ENCODE assay signal across 27 cellular contexts in the genomic region with DNA sequence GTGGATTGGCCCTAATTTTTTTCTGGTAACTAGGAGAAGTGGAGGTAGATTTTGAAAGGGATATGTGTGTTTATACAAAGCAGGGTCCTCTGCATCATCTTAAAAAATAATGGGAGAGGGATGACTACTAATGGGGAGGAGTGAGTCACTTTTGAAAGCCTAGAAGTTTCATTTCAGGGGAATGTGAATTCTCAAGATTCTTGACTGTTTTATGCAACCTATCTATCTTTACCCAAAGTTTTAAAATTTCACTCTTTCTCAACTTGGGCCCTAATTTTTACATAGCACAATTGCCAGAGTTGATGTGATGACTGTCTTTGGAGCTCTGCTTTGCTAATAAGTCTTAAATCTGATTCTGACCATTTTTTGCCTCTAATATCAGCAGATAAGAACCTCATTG.
A peak's percentile ranks its signal among the peaks of the same experiment; 100 is the strongest.
DNase-seq lines count a peak whose midpoint lies in the region; ATAC-seq and TF ChIP-seq lines count a peak whose summit lies in the region.
"Had no signal": no experiment of that assay in that cellular context is flagged by ENCODE, and none has a peak within 500 bp of the region (broad histone marks: within the 10 kb centered on the region; RNA-seq: fewer than 3 reads in every experiment).

No MANE protein-coding gene starts in this region.

- no peaks in the 10 kb centered on the region for H3K4me1 Mint-ChIP-seq in glutamatergic neuron (ENCODE audit: low read depth, unreplicated experiment)
- H3K4me1 Mint-ChIP-seq: activated CD4-positive, alpha-beta T cell treated with anti-CD3 and anti-CD28 coated beads for 36 hours; CD4-positive, alpha-beta memory T cell; endodermal cell; immature natural killer cell; nephron; T-helper 17 cell had no signal

- no peaks in the 10 kb centered on the region for H3K79me2 ChIP-seq in osteoblast (ENCODE audit: insufficient read depth, low read length)
- no peaks in the 10 kb centered on the region for H3K79me2 ChIP-seq in mammary epithelial cell (ENCODE audit: insufficient read depth, low read length)

- H3K36me3 Mint-ChIP-seq in glutamatergic neuron (ENCODE audit: unreplicated experiment): no peaks in the 10 kb centered on the region
- H3K36me3 Mint-ChIP-seq: CD4-positive, alpha-beta memory T cell had no signal

- DNase-seq in GM04504 (ENCODE audit: low read depth) (peak; percentile 8), RWPE2 (ENCODE audit: low spot score) (no peak), fibroblast of gingiva (ENCODE audit: low read depth) (peak; percentile 1), osteoblast (ENCODE audit: insufficient read length, low spot score, missing footprints) (no peak), NCI-H1092 treated with DMSO at 0.1 percent for 48 hours (lab: John Stamatoyannopoulos, UW) (no peak), glutamatergic neuron (no peak), mammary epithelial cell (no peak)
- DNase-seq: activated CD4-positive, alpha-beta T cell treated with anti-CD3 and anti-CD28 coated beads for 36 hours; activated T-cell treated with anti-CD3 and anti-CD28 coated beads, Interleukin-2, amount 50 U/mL, for 24 hours; CD4-positive, alpha-beta memory T cell; endodermal cell; immature natural killer cell; left ventricle myocardium superior; midbrain; NCI-H1694 treated with DMSO at 0.1 percent for 48 hours; NCI-H2171; NCI-H524 treated with DMSO at 0.1 percent for 48 hours; ovary; right cardiac atrium; stimulated activated CD4-positive, alpha-beta T cell treated with anti-CD3 and anti-CD28 coated beads, Interleukin-12 subunit alpha, Interleukin-12 subunit beta, amount 100 ng/mL, for 4 hours; stimulated activated naive CD8-positive, alpha-beta T cell treated with anti-CD3 and anti-CD28 coated beads, Interleukin-15, Interleukin-2, amounts not matched to agents 100 U/mL and 50 U/mL, for 24 hours; T-helper 17 cell had no signal

- H2AFZ ChIP-seq in osteoblast (ENCODE audit: low read length) (no peak overlapping the region), mammary epithelial cell (ENCODE audit: low read depth, low read length) (no peak overlapping the region)
- H2AFZ ChIP-seq: GM23338 had no signal

- H3K27me3 ChIP-seq in RWPE2 (ENCODE audit: insufficient read depth, poor library complexity, severe bottlenecking) (no peaks in the 10 kb centered on the region), osteoblast (ENCODE audit: insufficient read depth, low read length) (no peaks in the 10 kb centered on the region), mammary epithelial cell (ENCODE audit: insufficient read depth, low read length) (no peaks in the 10 kb centered on the region)
- H3K27me3 ChIP-seq: cardiac muscle cell, ovary had no signal

- ATAC-seq in RWPE2 (ENCODE audit: low read depth) (peak; percentile 81), GM19395 (IDR thresholded peaks at IDR 0.05; ENCODE audit: unreplicated experiment) (no peak)
- ATAC-seq: activated CD4-positive, alpha-beta T cell treated with anti-CD3 and anti-CD28 coated beads for 36 hours; GM23338; left ventricle myocardium superior; right cardiac atrium; stimulated activated naive CD8-positive, alpha-beta T cell treated with anti-CD3 and anti-CD28 coated beads, Interleukin-15, Interleukin-2, amounts not matched to agents 100 U/mL and 50 U/mL, for 24 hours; T-helper 17 cell had no signal

- TF ChIP-seq CTCF in RWPE2 (IDR thresholded peaks at IDR 0.05; ENCODE audit: poor library complexity, severe bottlenecking) (no peak), osteoblast (IDR thresholded peaks at IDR 0.05; ENCODE audit: extremely low read depth, low read depth, low read length) (no peak), glutamatergic neuron (IDR thresholded peaks at IDR 0.05; ENCODE audit: partially characterized antibody, unreplicated experiment) (no peak), mammary epithelial cell (conservative IDR thresholded peaks at IDR 0.05 in 1 of 2, IDR thresholded peaks at IDR 0.05 in 1 of 2; ENCODE audit: extremely low read depth in 1 of 2, insufficient read depth in 1 of 2, low read depth in 1 of 2, low read length in 2 of 2) (no peak)

- no TSS peak for BruUV-seq in mammary epithelial cell (replicated peaks; lab: Mats Ljungman, UMichigan)

- CTCF ChIA-PET in mammary epithelial cell (lab: Charles Lee; ENCODE audit: low non-redundant PET): no interaction called here

- no peak overlapping the region for H3K4me3 Mint-ChIP-seq in glutamatergic neuron (ENCODE audit: unreplicated experiment)
- H3K4me3 Mint-ChIP-seq: activated CD4-positive, alpha-beta T cell treated with anti-CD3 and anti-CD28 coated beads for 36 hours; activated T-cell treated with anti-CD3 and anti-CD28 coated beads, Interleukin-2, amount 50 U/mL, for 24 hours; CD4-positive, alpha-beta memory T cell; endodermal cell; GM23338; immature natural killer cell; nephron; T-helper 17 cell had no signal

- in situ Hi-C loops in mammary epithelial cell (cut with MboI; ENCODE audit: low sequenced_read_pairs in 2 of 2): no loop called here

- no peak overlapping the region for H3K27ac Mint-ChIP-seq in glutamatergic neuron (ENCODE audit: unreplicated experiment)
- H3K27ac Mint-ChIP-seq: activated CD4-positive, alpha-beta T cell treated with anti-CD3 and anti-CD28 coated beads for 36 hours; activated T-cell treated with anti-CD3 and anti-CD28 coated beads, Interleukin-2, amount 50 U/mL, for 24 hours; CD4-positive, alpha-beta memory T cell; endodermal cell; GM23338; immature natural killer cell; nephron; T-helper 17 cell had no signal

- no peaks in the 10 kb centered on the region for H3K27me3 Mint-ChIP-seq in glutamatergic neuron (ENCODE audit: unreplicated experiment)
- H3K27me3 Mint-ChIP-seq: activated CD4-positive, alpha-beta T cell treated with anti-CD3 and anti-CD28 coated beads for 36 hours; activated T-cell treated with anti-CD3 and anti-CD28 coated beads, Interleukin-2, amount 50 U/mL, for 24 hours; CD4-positive, alpha-beta memory T cell; T-helper 17 cell had no signal

- H3K36me3 ChIP-seq in RWPE2 (ENCODE audit: low read depth) (no peaks in the 10 kb centered on the region), osteoblast (ENCODE audit: insufficient read depth, low read length) (no peaks in the 10 kb centered on the region), mammary epithelial cell (ENCODE audit: insufficient read depth, low read length) (no peaks in the 10 kb centered on the region)
- H3K36me3 ChIP-seq: cardiac muscle cell, ovary had no signal

- H3K9me3 ChIP-seq in RWPE2 (ENCODE audit: severe bottlenecking): no peaks in the 10 kb centered on the region
- H3K9me3 ChIP-seq in osteoblast (ENCODE audit: low read depth, low read length): no peaks in the 10 kb centered on the region
- H3K9me3 ChIP-seq in mammary epithelial cell (replicated peaks; ENCODE audit: insufficient read depth, low read length): no peaks in the 10 kb centered on the region
- H3K9me3 ChIP-seq: ovary had no signal

- no peak overlapping the region for H3K4me2 ChIP-seq in osteoblast (ENCODE audit: insufficient read depth, low read length)
- no peak overlapping the region for H3K4me2 ChIP-seq in mammary epithelial cell (ENCODE audit: insufficient read depth, low read depth, low read length)
- H3K4me2 ChIP-seq: GM23338, KMS-11 had no signal

- H3K9me3 Mint-ChIP-seq in glutamatergic neuron (ENCODE audit: unreplicated experiment): no peaks in the 10 kb centered on the region
- H3K9me3 Mint-ChIP-seq: endodermal cell, GM23338, nephron had no signal

- intact Hi-C loops in mammary epithelial cell (cut with micrococcal nuclease): no loop called here

- H3K4me3 ChIP-seq in RWPE2 (ENCODE audit: severe bottlenecking) (no peak overlapping the region), osteoblast (ENCODE audit: insufficient read depth, low read length) (no peak overlapping the region), mammary epithelial cell (replicated peaks in 1 of 3; ENCODE audit: insufficient read depth in 1 of 3, low read depth in 2 of 3, low read length in 3 of 3) (no peak overlapping the region)
- H3K4me3 ChIP-seq: cardiac muscle cell, GM23338, ovary had no signal

- dilution Hi-C loops in mammary epithelial cell (cut with HindIII; ENCODE audit: low sequenced_read_pairs): no loop called here

- no peak overlapping the region for H3K9ac ChIP-seq in mammary epithelial cell (ENCODE audit: insufficient read depth, low read length)
- H3K9ac ChIP-seq: KMS-11 had no signal

- H3K27ac ChIP-seq in RWPE2 (ENCODE audit: poor library complexity, severe bottlenecking) (peak overlapping the region; percentile 86), osteoblast (ENCODE audit: low read depth, low read length) (peak overlapping the region; percentile 26), mammary epithelial cell (ENCODE audit: insufficient read depth, low read depth, low read length) (no peak overlapping the region)
- H3K27ac ChIP-seq: cardiac muscle cell, KMS-11, ovary had no signal

- H4K20me1 ChIP-seq in osteoblast (ENCODE audit: insufficient read depth, low read length) (no peaks in the 10 kb centered on the region), mammary epithelial cell (ENCODE audit: insufficient read depth, low read length) (no peaks in the 10 kb centered on the region)

- H3K4me1 ChIP-seq in RWPE2 (ENCODE audit: insufficient read depth, poor library complexity, severe bottlenecking): peaks cover 43% of the 10 kb centered on the region
- H3K4me1 ChIP-seq in osteoblast (ENCODE audit: insufficient read depth, low read length): peaks cover 20% of the 10 kb centered on the region
- peaks cover 35% of the 10 kb centered on the region for H3K4me1 ChIP-seq in mammary epithelial cell (ENCODE audit: insufficient read depth, low read length)

Comparison
In these comparisons a context has a peak if more than half of its experiments do, and no peak if none do; other contexts are left out.
1. DNase-seq: peak in GM04504 (single experiment) and fibroblast of gingiva (single experiment); none in RWPE2 (single experiment), osteoblast (single experiment), NCI-H1092 treated with DMSO at 0.1 percent for 48 hours (single experiment), glutamatergic neuron (single experiment) and mammary epithelial cell (single experiment).